Comparison of ENCODE assay signal across 20 cellular contexts in genomic region chr17:46733837-46734516, GRCh38.
DNase-seq lines count a peak whose midpoint lies in the region; ATAC-seq, FAIRE-seq and TF ChIP-seq lines count a peak whose summit lies in the region.
"Had no signal": no experiment of that assay in that cellular context is flagged by ENCODE, and none has a peak within 500 bp of the region (broad histone marks: within the 10 kb centered on the region; RNA-seq: fewer than 3 reads in every experiment).

No MANE protein-coding gene starts in this region.

- H3K4me3 Mint-ChIP-seq in HFFc6: peak overlapping the region; percentile 4; the same call in 1 of the 2 replicates
- H3K4me3 Mint-ChIP-seq: activated naive CD8-positive, alpha-beta T cell treated with anti-CD3 and anti-CD28 coated beads, Interleukin-2, amount 10 ng/mL, durations not matched to agents 7 days and 5 days had no signal

- TF ChIP-seq CTCF in A549 (IDR thresholded peaks at IDR 0.05) (no peak), HFFc6 (IDR thresholded peaks at IDR 0.05) (no peak), fibroblast of villous mesenchyme (IDR thresholded peaks at IDR 0.05; ENCODE audit: insufficient read depth, low read depth, low read length) (no peak)

- peaks cover 28% of the 10 kb centered on the region for H3K36me3 Mint-ChIP-seq in HFFc6 (ENCODE audit: low read depth)

- TF ChIP-seq EP300 in A549 (IDR thresholded peaks at IDR 0.05): no peak

- no peak for DNase-seq in A549 (ENCODE audit: low read depth in 1 of 2, low spot score in 1 of 2)
- peak; percentile 75 for DNase-seq in HFFc6
- DNase-seq in amniotic epithelial cell (ENCODE audit: low read depth): peak; percentile 69
- peak; percentile 17 for DNase-seq in fibroblast of villous mesenchyme (ENCODE audit: low read depth)
- no peak for DNase-seq in NCI-H2107 treated with DMSO at 0.1 percent for 48 hours (lab: John Stamatoyannopoulos, UW; ENCODE audit: unreplicated experiment)
- no peak for DNase-seq in cardiac septum (ENCODE audit: low spot score)
- no peak for DNase-seq in mesenteric fat pad (ENCODE audit: low spot score)
- no peak for DNase-seq in medulla oblongata (ENCODE audit: extremely low spot score)
- DNase-seq: activated naive CD8-positive, alpha-beta T cell treated with anti-CD3 and anti-CD28 coated beads, Interleukin-2, amount 10 ng/mL, durations not matched to agents 7 days and 5 days; activated T-cell treated with anti-CD3 and anti-CD28 coated beads, Interleukin-2, amount 50 U/mL, for 1 hour; cerebellar nuclear complex; effector memory CD4-positive, alpha-beta T cell; glutamatergic neuron; mesendoderm; MM.1S; NCI-H187; NCI-H510A treated with DMSO at 0.1 percent for 48 hours had no signal

- CTCF ChIA-PET in A549 (lab: Yijun Ruan, JAX): no interaction called here

- POLR2A ChIA-PET in A549 (lab: Yijun Ruan, JAX): no interaction called here

- TF ChIP-seq POLR2A in A549 (IDR thresholded peaks at IDR 0.05; ENCODE audit: low read length): no peak

- peak overlapping the region; percentile 63 for H3K27ac Mint-ChIP-seq in HFFc6
- H3K27ac Mint-ChIP-seq: activated naive CD8-positive, alpha-beta T cell treated with anti-CD3 and anti-CD28 coated beads, Interleukin-2, amount 10 ng/mL, durations not matched to agents 7 days and 5 days had no signal

- peak; percentile 13 for FAIRE-seq in A549 (lab: Jason Lieb, UNC)
- FAIRE-seq: urothelium cell line had no signal

- H3K4me2 ChIP-seq in A549: no peak overlapping the region

- intact Hi-C loops in cardiac septum (cut with DNase I): no loop called here

- H3K4me3 ChIP-seq in A549 (no peak overlapping the region), fibroblast of villous mesenchyme (ENCODE audit: low read depth, low read length) (no peak overlapping the region)

- H3K9me3 Mint-ChIP-seq in HFFc6: no peaks in the 10 kb centered on the region
- H3K9me3 Mint-ChIP-seq: activated naive CD8-positive, alpha-beta T cell treated with anti-CD3 and anti-CD28 coated beads, Interleukin-2, amount 10 ng/mL, durations not matched to agents 7 days and 5 days; GM23338 had no signal

- H3K27me3 Mint-ChIP-seq in HFFc6 (ENCODE audit: insufficient read depth): peaks cover 2% of the 10 kb centered on the region
- H3K27me3 Mint-ChIP-seq: activated naive CD8-positive, alpha-beta T cell treated with anti-CD3 and anti-CD28 coated beads, Interleukin-2, amount 10 ng/mL, durations not matched to agents 7 days and 5 days had no signal

- peaks cover 64% of the 10 kb centered on the region for H3K4me1 Mint-ChIP-seq in HFFc6 (ENCODE audit: low read depth)
- H3K4me1 Mint-ChIP-seq: activated naive CD8-positive, alpha-beta T cell treated with anti-CD3 and anti-CD28 coated beads, Interleukin-2, amount 10 ng/mL, durations not matched to agents 7 days and 5 days had no signal

- no peak overlapping the region for H3K27ac ChIP-seq in A549
- H3K27ac ChIP-seq: neutrophil had no signal

- H3K9me3 ChIP-seq in A549: no peaks in the 10 kb centered on the region
- H3K9me3 ChIP-seq: neutrophil had no signal

- TF ChIP-seq RAD21 in A549 (conservative IDR thresholded peaks at IDR 0.05 in 1 of 2, IDR thresholded peaks at IDR 0.05 in 1 of 2): no peak

- peaks cover 16% of the 10 kb centered on the region; the same call in 2 of the 3 replicates for H3K4me1 ChIP-seq in A549

- no peak for ATAC-seq in A549

- WGBS in A549 (ENCODE audit: missing lambda C conversion rate): 93% methylated on average over 1 of the region's 1 CpG

TF ChIP-seq in A549, 52 proteins besides CTCF, POLR2A, EP300 and RAD21:
- TF ChIP-seq RCOR1 (IDR thresholded peaks at IDR 0.05; ENCODE audit: low read depth, low read length): no peak
- no peak for TF ChIP-seq ZFP36 (IDR thresholded peaks at IDR 0.05; ENCODE audit: borderline replicate concordance, partially characterized antibody)
- TF ChIP-seq KDM1A (IDR thresholded peaks at IDR 0.05; ENCODE audit: low read depth): no peak
- TF ChIP-seq CBX8 (IDR thresholded peaks at IDR 0.05): no peak
- TF ChIP-seq MYC (IDR thresholded peaks at IDR 0.05; ENCODE audit: borderline replicate concordance, low read length): no peak
- TF ChIP-seq, protein P1, sequence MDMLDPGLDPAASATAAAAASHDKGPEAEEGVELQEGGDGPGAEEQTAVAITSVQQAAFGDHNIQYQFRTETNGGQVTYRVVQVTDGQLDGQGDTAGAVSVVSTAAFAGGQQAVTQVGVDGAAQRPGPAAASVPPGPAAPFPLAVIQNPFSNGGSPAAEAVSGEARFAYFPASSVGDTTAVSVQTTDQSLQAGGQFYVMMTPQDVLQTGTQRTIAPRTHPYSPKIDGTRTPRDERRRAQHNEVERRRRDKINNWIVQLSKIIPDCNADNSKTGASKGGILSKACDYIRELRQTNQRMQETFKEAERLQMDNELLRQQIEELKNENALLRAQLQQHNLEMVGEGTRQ (IDR thresholded peaks at IDR 0.05): no peak
- no peak for TF ChIP-seq POLR2AphosphoS2 (conservative IDR thresholded peaks at IDR 0.05; ENCODE audit: low read length)
- TF ChIP-seq HOXB13 (CRISPR knock-in tag; IDR thresholded peaks at IDR 0.05; ENCODE audit: low read depth): no peak
- TF ChIP-seq GATA3 (IDR thresholded peaks at IDR 0.05; ENCODE audit: borderline replicate concordance): no peak
- no peak for TF ChIP-seq NFE2L2 (conservative IDR thresholded peaks at IDR 0.05; ENCODE audit: low read length)
- TF ChIP-seq, protein P2, sequence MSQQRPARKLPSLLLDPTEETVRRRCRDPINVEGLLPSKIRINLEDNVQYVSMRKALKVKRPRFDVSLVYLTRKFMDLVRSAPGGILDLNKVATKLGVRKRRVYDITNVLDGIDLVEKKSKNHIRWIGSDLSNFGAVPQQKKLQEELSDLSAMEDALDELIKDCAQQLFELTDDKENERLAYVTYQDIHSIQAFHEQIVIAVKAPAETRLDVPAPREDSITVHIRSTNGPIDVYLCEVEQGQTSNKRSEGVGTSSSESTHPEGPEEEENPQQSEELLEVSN (IDR thresholded peaks at IDR 0.05; ENCODE audit: borderline replicate concordance, low read depth): no peak
- TF ChIP-seq FOSL2 (IDR thresholded peaks at IDR 0.05): no peak
- TF ChIP-seq FOSL2 (CRISPR knock-in tag; IDR thresholded peaks at IDR 0.05): no peak
- no peak for TF ChIP-seq EHMT2 (IDR thresholded peaks at IDR 0.05; ENCODE audit: low read depth)
- no peak for TF ChIP-seq NPAS2 (CRISPR knock-in tag; IDR thresholded peaks at IDR 0.05; ENCODE audit: borderline replicate concordance)
- no peak for TF ChIP-seq MAX (IDR thresholded peaks at IDR 0.05)

Comparison
In these comparisons a context has a peak if more than half of its experiments do, and no peak if none do; other contexts are left out.
1. DNase-seq: peak in HFFc6 (single experiment), amniotic epithelial cell (single experiment) and fibroblast of villous mesenchyme (single experiment); none in A549 (0 of 2), NCI-H2107 treated with DMSO at 0.1 percent for 48 hours (single experiment), cardiac septum (single experiment), mesenteric fat pad (single experiment) and medulla oblongata (single experiment).